Comparison of ENCODE assay signal across 8 cellular contexts in the genomic region with DNA sequence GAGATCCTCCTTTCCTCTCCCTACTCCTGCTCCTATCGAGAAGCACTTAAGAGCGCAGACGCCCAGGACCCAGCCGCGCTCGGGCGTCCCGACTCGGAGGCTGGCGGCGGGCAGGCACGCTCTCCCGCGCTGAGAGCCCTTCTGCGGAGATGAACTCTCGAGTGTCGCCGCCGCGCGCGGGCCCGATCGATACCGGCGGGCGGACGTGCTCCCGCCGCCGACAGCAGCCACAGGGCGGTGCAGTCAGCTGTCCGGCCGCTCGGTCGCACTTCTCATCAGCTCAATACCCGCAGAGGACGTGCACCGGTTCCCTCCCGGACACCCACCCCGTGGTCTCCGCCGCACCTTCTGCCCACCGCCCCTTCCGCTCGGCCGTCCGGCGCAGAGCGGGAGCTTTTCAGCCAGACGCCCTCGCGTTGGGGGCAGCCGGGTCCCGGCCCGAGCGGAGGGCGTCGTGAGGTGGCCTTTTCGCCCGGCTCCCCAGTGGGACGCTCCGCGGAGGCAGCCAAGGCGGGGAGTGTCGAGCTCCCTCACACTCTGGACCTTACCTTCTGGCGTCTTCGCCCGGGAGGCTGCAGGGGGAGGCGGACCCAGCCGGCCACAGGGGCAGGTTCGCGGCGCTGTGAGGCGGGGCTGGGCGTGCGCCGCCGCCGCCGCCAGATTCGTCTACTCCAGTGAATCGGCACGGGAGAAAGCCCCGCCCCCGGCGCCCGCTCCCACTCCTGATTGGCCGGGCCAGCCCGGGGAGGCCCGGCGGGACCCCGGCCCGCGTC. TPM values are rescaled to one million over a fixed set of nuclear protein-coding genes. Genes with fewer than 3 reads are reported as not detected.
DNase-seq lines count a peak whose midpoint lies in the region; ATAC-seq lines count a peak whose summit lies in the region.

No MANE protein-coding gene starts in this region.

- peaks cover 80% of the 10 kb centered on the region for H3K27me3 ChIP-seq in ACC112 (ENCODE audit: insufficient read depth, low read length)

- DNase-seq in NCI-H2227 (lab: John Stamatoyannopoulos, UW; ENCODE audit: unreplicated experiment): peak; percentile 95
- peak; percentile 42 to 51 for DNase-seq in activated CD4-positive, alpha-beta T cell treated with anti-CD3 and anti-CD28 coated beads, Interleukin-2, amount 50 U/mL, for 4 hours
- peak; percentile 13 for DNase-seq in effector CD8-positive, alpha-beta T cell (lab: John Stamatoyannopoulos, UW)
- peak; percentile 62 to 64 for DNase-seq in stimulated activated CD8-positive, alpha-beta memory T cell treated with anti-CD3 and anti-CD28 coated beads, Interleukin-15, amount 100 ng/mL, for 48 hours (ENCODE audit: low read depth in 2 of 2)

- H3K36me3 ChIP-seq in ACC112 (ENCODE audit: insufficient read depth, low read length): peaks cover 2% of the 10 kb centered on the region; the same call in 1 of the 2 replicates
- no peaks in the 10 kb centered on the region for H3K36me3 ChIP-seq in mesodermal cell (ENCODE audit: control insufficient read depth, insufficient read depth, low read length)

- H3K9me3 ChIP-seq in mesodermal cell (ENCODE audit: control insufficient read depth, low read length): no peaks in the 10 kb centered on the region

- H3K4me3 ChIP-seq in ACC112 (ENCODE audit: low read depth, low read length): peak overlapping the region; percentile 79
- peak overlapping the region; percentile 43 for H3K4me3 ChIP-seq in mesodermal cell (ENCODE audit: extremely low read depth, insufficient read depth, low read length, poor library complexity, severe bottlenecking)

- H3K27ac ChIP-seq in ACC112 (ENCODE audit: low read depth, low read length) (no peak overlapping the region), mesodermal cell (ENCODE audit: low read depth, low read length, severe bottlenecking) (no peak overlapping the region)

- 0% methylated on average over 45 to 92 of the region's 95 CpGs for WGBS in mesodermal cell (ENCODE audit: insufficient coverage in 2 of 2), 2 experiments

- H3K79me2 ChIP-seq in ACC112 (ENCODE audit: control insufficient read depth, insufficient read depth, low read length, unreplicated experiment): no peaks in the 10 kb centered on the region

- ATAC-seq in GM18868 (IDR thresholded peaks at IDR 0.05; ENCODE audit: unreplicated experiment) (peak; percentile 86), HG03097 (IDR thresholded peaks at IDR 0.05; ENCODE audit: low FRiP score, unreplicated experiment) (peak; percentile 74)

- H3K4me1 ChIP-seq in ACC112 (ENCODE audit: control insufficient read depth, insufficient read depth, low read length, unreplicated experiment) (no peaks in the 10 kb centered on the region), mesodermal cell (ENCODE audit: control insufficient read depth, insufficient read depth, low read length, poor library complexity, severe bottlenecking) (peaks cover 15% of the 10 kb centered on the region)

- peak overlapping the region; percentile 70 for H2AFZ ChIP-seq in ACC112 (ENCODE audit: low read length, unreplicated experiment)

RNA-seq across cellular contexts. Expression of a gene that starts 0.4 kb away (rescaled TPM):
- not detected for polyA plus RNA-seq in mesodermal cell (2013, experiment 1 of 2)
- not detected for polyA plus RNA-seq in mesodermal cell (2013, experiment 2 of 2)

Comparison
In these comparisons a context has a peak if more than half of its experiments do, and no peak if none do; other contexts are left out.
1. DNase-seq: peak in every context shown above with its lines; median percentile 95 in NCI-H2227; 63 in stimulated activated CD8-positive, alpha-beta memory T cell treated with anti-CD3 and anti-CD28 coated beads, Interleukin-15, amount 100 ng/mL, for 48 hours; 46 in activated CD4-positive, alpha-beta T cell treated with anti-CD3 and anti-CD28 coated beads, Interleukin-2, amount 50 U/mL, for 4 hours; 13 in effector CD8-positive, alpha-beta T cell.